26 cellular contexts compared by ENCODE assay signal in the genomic region with DNA sequence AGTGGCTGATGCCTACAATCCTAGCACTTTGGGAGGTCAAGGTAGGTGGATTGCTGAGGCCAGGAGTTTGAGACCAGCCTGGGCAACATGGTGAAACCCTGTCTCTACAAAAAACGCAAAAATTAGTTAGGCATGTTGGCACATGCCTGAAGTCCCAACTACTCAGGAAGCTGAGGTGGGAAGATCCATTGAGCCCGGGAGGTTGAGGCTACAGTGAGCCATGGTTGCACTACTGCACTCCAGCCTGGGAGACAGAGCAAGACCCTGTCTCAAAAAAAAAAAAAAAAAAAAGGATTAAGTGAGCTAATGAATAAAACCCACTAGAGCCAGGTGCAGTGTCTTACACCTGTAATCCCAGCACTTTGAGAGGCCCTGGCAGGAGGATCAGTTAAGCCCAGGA.
"Had no signal": no experiment of that assay in that cellular context is flagged by ENCODE, and none has a peak within 500 bp of the region (broad histone marks: within the 10 kb centered on the region; RNA-seq: fewer than 3 reads in every experiment).

No MANE protein-coding gene starts in this region.

- H3K4me3 ChIP-seq: coronary artery, esophagus muscularis mucosa, gastroesophageal sphincter, heart left ventricle, left ventricle myocardium inferior, mucosa of descending colon, spleen, tibial artery had no signal

- H3K36me3 ChIP-seq: brain microvascular endothelial cell, esophagus muscularis mucosa, gastroesophageal sphincter, heart left ventricle, left ventricle myocardium inferior, spleen, tibial artery had no signal

- H3K27me3 Mint-ChIP-seq: activated B cell treated with CpG ODN at 0.5 μM for 24 hours; activated CD4-positive, alpha-beta memory T cell treated with anti-CD3 and anti-CD28 coated beads, Interleukin-2, amount 10 ng/mL, durations not matched to agents 7 days and 5 days; activated CD8-positive, alpha-beta memory T cell treated with anti-CD3 and anti-CD28 coated beads, Interleukin-2, amount 10 ng/mL, durations not matched to agents 7 days and 5 days; activated T-helper 17 cell treated with anti-CD3 and anti-CD28 coated beads, Interleukin-2, amount 50 U/mL, for 72 hours had no signal

- ATAC-seq: activated CD8-positive, alpha-beta memory T cell treated with anti-CD3 and anti-CD28 coated beads, Interleukin-2, amount 10 ng/mL, durations not matched to agents 7 days and 5 days; activated T-helper 17 cell treated with anti-CD3 and anti-CD28 coated beads, Interleukin-2, amount 50 U/mL, for 72 hours; gastroesophageal sphincter; heart left ventricle; mucosa of descending colon; stimulated activated naive CD8-positive, alpha-beta T cell treated with anti-CD3 and anti-CD28 coated beads, Interleukin-15, Interleukin-2, amounts not matched to agents 100 U/mL and 50 U/mL, for 24 hours had no signal

- FAIRE-seq: urothelium cell line had no signal

- H3K27me3 ChIP-seq: brain microvascular endothelial cell, esophagus muscularis mucosa, gastroesophageal sphincter, heart left ventricle, spleen, tibial artery had no signal

- H3K9me3 Mint-ChIP-seq: activated B cell treated with CpG ODN at 0.5 μM for 24 hours; activated CD4-positive, alpha-beta memory T cell treated with anti-CD3 and anti-CD28 coated beads, Interleukin-2, amount 10 ng/mL, durations not matched to agents 7 days and 5 days; activated T-helper 17 cell treated with anti-CD3 and anti-CD28 coated beads, Interleukin-2, amount 50 U/mL, for 72 hours; nephron had no signal

- H3K27ac ChIP-seq: brain microvascular endothelial cell, coronary artery, esophagus muscularis mucosa, gastroesophageal sphincter, left ventricle myocardium inferior, tibial artery had no signal

- H3K9me3 ChIP-seq: esophagus muscularis mucosa, gastroesophageal sphincter, heart left ventricle, left ventricle myocardium inferior, mucosa of descending colon, spleen, tibial artery had no signal

- DNase-seq: activated B cell treated with CpG ODN at 0.5 μM for 24 hours; activated CD4-positive, alpha-beta memory T cell treated with anti-CD3 and anti-CD28 coated beads, Interleukin-2, amount 10 ng/mL, durations not matched to agents 7 days and 5 days; activated CD4-positive, alpha-beta T cell treated with anti-CD3 and anti-CD28 coated beads for 4 hours; activated CD8-positive, alpha-beta memory T cell treated with anti-CD3 and anti-CD28 coated beads, Interleukin-2, amount 10 ng/mL, durations not matched to agents 7 days and 5 days; activated naive CD4-positive, alpha-beta T cell; activated T-cell treated with anti-CD3 and anti-CD28 coated beads, Interleukin-2, amount 50 U/mL, for 1 hour; brain microvascular endothelial cell; heart left ventricle; kidney glomerular epithelial cell; left ventricle myocardium inferior; mucosa of descending colon; occipital lobe; posterior cingulate gyrus; retina; stimulated activated CD8-positive, alpha-beta memory T cell treated with anti-CD3 and anti-CD28 coated beads, Interleukin-4, amount 100 ng/mL, for 48 hours; stimulated activated naive CD8-positive, alpha-beta T cell treated with anti-CD3 and anti-CD28 coated beads, Interleukin-15, Interleukin-2, amounts not matched to agents 100 U/mL and 50 U/mL, for 24 hours; substantia nigra; SW 1271; tibial artery had no signal

- H3K27ac Mint-ChIP-seq: activated CD4-positive, alpha-beta memory T cell treated with anti-CD3 and anti-CD28 coated beads, Interleukin-2, amount 10 ng/mL, durations not matched to agents 7 days and 5 days; activated CD8-positive, alpha-beta memory T cell treated with anti-CD3 and anti-CD28 coated beads, Interleukin-2, amount 10 ng/mL, durations not matched to agents 7 days and 5 days had no signal

- H3K4me3 Mint-ChIP-seq: activated B cell treated with CpG ODN at 0.5 μM for 24 hours; activated CD4-positive, alpha-beta memory T cell treated with anti-CD3 and anti-CD28 coated beads, Interleukin-2, amount 10 ng/mL, durations not matched to agents 7 days and 5 days; activated CD8-positive, alpha-beta memory T cell treated with anti-CD3 and anti-CD28 coated beads, Interleukin-2, amount 10 ng/mL, durations not matched to agents 7 days and 5 days; activated T-helper 17 cell treated with anti-CD3 and anti-CD28 coated beads, Interleukin-2, amount 50 U/mL, for 72 hours had no signal
